ENCODE assay signal across 1 cellular context in genomic region chr7:150476819-150477631, GRCh38.
TF ChIP-seq lines count a peak whose summit lies in the region.

No MANE protein-coding gene starts in this region.

TF ChIP-seq in K562, 482 proteins besides CTCF, POLR2A, EP300 and RAD21 (continued from another document and continues in another):
- TF ChIP-seq, protein P1, sequence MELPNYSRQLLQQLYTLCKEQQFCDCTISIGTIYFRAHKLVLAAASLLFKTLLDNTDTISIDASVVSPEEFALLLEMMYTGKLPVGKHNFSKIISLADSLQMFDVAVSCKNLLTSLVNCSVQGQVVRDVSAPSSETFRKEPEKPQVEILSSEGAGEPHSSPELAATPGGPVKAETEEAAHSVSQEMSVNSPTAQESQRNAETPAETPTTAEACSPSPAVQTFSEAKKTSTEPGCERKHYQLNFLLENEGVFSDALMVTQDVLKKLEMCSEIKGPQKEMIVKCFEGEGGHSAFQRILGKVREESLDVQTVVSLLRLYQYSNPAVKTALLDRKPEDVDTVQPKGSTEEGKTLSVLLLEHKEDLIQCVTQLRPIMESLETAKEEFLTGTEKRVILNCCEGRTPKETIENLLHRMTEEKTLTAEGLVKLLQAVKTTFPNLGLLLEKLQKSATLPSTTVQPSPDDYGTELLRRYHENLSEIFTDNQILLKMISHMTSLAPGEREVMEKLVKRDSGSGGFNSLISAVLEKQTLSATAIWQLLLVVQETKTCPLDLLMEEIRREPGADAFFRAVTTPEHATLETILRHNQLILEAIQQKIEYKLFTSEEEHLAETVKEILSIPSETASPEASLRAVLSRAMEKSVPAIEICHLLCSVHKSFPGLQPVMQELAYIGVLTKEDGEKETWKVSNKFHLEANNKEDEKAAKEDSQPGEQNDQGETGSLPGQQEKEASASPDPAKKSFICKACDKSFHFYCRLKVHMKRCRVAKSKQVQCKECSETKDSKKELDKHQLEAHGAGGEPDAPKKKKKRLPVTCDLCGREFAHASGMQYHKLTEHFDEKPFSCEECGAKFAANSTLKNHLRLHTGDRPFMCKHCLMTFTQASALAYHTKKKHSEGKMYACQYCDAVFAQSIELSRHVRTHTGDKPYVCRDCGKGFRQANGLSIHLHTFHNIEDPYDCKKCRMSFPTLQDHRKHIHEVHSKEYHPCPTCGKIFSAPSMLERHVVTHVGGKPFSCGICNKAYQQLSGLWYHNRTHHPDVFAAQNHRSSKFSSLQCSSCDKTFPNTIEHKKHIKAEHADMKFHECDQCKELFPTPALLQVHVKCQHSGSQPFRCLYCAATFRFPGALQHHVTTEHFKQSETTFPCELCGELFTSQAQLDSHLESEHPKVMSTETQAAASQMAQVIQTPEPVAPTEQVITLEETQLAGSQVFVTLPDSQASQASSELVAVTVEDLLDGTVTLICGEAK (IDR thresholded peaks at IDR 0.05) = peak; percentile 50
- TF ChIP-seq, protein P1 (CRISPR knock-in tag; IDR thresholded peaks at IDR 0.05) = no peak
- TF ChIP-seq SIN3A (IDR thresholded peaks at IDR 0.05; ENCODE audit: borderline replicate concordance in 2 of 2, control insufficient read depth in 1 of 2, low read depth in 2 of 2, low read length in 2 of 2) (no peak), BACH1 (tag; IDR thresholded peaks at IDR 0.05) (peak; percentile 51; the same call in 1 of the 2 replicates), CEBPG (CRISPR knock-in tag; IDR thresholded peaks at IDR 0.05) (no peak), CEBPG (tag; conservative IDR thresholded peaks at IDR 0.05 in 1 of 2, IDR thresholded peaks at IDR 0.05 in 1 of 2) (peak in 1 of 2 experiments; percentile 68; a peak in 2 of 4 replicates), ZFP30 (CRISPR knock-in tag; IDR thresholded peaks at IDR 0.05; ENCODE audit: borderline replicate concordance) (no peak), CTBP1 (IDR thresholded peaks at IDR 0.05; ENCODE audit: borderline replicate concordance) (peak; percentile 52; the same call in 1 of the 2 replicates), ZNF436 (CRISPR knock-in tag; IDR thresholded peaks at IDR 0.05) (no peak), ZNF134 (CRISPR knock-in tag; conservative IDR thresholded peaks at IDR 0.05) (no peak), L3MBTL2 (IDR thresholded peaks at IDR 0.05) (peak; percentile 63; the same call in 1 of the 2 replicates), GATA2 (CRISPR knock-in tag; IDR thresholded peaks at IDR 0.05) (no peak), EHMT2 (IDR thresholded peaks at IDR 0.05) (peak; percentile 96), ZNF639 (CRISPR knock-in tag; conservative IDR thresholded peaks at IDR 0.05 in 1 of 2, IDR thresholded peaks at IDR 0.05 in 1 of 2) (peak in 1 of 2 experiments; percentile 38; a peak in 1 of 4 replicates), UBTF (IDR thresholded peaks at IDR 0.05; ENCODE audit: borderline replicate concordance in 1 of 2, low read depth in 2 of 2, low read length in 2 of 2) (no peak), PRPF4 (IDR thresholded peaks at IDR 0.05; ENCODE audit: insufficient read depth, low read depth, low read length, poor library complexity, severe bottlenecking) (no peak), RBM25 (IDR thresholded peaks at IDR 0.05; ENCODE audit: low read depth, low read length, severe bottlenecking) (no peak), GTF2A2 (tag; IDR thresholded peaks at IDR 0.05) (0 out of 2 replicates have a peak, but pooled peaks have one; percentile 40), GTF2F1 (IDR thresholded peaks at IDR 0.05; ENCODE audit: low read depth, low read length) (no peak), ZSCAN32 (CRISPR knock-in tag; IDR thresholded peaks at IDR 0.05) (no peak), ZNF444 (CRISPR knock-in tag; IDR thresholded peaks at IDR 0.05) (no peak), ZNF277 (CRISPR knock-in tag; IDR thresholded peaks at IDR 0.05; ENCODE audit: borderline replicate concordance) (no peak), SMC3 (conservative IDR thresholded peaks at IDR 0.05; ENCODE audit: insufficient read depth, low read depth, low read length) (no peak), PHTF2 (CRISPR knock-in tag; IDR thresholded peaks at IDR 0.05) (no peak), ZBTB26 (CRISPR knock-in tag; IDR thresholded peaks at IDR 0.05) (no peak)
- TF ChIP-seq, protein P2, sequence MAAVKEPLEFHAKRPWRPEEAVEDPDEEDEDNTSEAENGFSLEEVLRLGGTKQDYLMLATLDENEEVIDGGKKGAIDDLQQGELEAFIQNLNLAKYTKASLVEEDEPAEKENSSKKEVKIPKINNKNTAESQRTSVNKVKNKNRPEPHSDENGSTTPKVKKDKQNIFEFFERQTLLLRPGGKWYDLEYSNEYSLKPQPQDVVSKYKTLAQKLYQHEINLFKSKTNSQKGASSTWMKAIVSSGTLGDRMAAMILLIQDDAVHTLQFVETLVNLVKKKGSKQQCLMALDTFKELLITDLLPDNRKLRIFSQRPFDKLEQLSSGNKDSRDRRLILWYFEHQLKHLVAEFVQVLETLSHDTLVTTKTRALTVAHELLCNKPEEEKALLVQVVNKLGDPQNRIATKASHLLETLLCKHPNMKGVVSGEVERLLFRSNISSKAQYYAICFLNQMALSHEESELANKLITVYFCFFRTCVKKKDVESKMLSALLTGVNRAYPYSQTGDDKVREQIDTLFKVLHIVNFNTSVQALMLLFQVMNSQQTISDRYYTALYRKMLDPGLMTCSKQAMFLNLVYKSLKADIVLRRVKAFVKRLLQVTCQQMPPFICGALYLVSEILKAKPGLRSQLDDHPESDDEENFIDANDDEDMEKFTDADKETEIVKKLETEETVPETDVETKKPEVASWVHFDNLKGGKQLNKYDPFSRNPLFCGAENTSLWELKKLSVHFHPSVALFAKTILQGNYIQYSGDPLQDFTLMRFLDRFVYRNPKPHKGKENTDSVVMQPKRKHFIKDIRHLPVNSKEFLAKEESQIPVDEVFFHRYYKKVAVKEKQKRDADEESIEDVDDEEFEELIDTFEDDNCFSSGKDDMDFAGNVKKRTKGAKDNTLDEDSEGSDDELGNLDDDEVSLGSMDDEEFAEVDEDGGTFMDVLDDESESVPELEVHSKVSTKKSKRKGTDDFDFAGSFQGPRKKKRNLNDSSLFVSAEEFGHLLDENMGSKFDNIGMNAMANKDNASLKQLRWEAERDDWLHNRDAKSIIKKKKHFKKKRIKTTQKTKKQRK (IDR thresholded peaks at IDR 0.05; ENCODE audit: borderline replicate concordance, low read depth, low read length) = no peak
- TF ChIP-seq, protein P3, sequence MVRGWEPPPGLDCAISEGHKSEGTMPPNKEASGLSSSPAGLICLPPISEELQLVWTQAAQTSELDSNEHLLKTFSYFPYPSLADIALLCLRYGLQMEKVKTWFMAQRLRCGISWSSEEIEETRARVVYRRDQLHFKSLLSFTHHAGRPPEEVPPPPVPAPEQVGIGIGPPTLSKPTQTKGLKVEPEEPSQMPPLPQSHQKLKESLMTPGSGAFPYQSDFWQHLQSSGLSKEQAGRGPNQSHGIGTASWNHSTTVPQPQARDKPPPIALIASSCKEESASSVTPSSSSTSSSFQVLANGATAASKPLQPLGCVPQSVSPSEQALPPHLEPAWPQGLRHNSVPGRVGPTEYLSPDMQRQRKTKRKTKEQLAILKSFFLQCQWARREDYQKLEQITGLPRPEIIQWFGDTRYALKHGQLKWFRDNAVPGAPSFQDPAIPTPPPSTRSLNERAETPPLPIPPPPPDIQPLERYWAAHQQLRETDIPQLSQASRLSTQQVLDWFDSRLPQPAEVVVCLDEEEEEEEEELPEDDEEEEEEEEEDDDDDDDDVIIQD (CRISPR knock-in tag; IDR thresholded peaks at IDR 0.05) = no peak
- TF ChIP-seq, protein P4, sequence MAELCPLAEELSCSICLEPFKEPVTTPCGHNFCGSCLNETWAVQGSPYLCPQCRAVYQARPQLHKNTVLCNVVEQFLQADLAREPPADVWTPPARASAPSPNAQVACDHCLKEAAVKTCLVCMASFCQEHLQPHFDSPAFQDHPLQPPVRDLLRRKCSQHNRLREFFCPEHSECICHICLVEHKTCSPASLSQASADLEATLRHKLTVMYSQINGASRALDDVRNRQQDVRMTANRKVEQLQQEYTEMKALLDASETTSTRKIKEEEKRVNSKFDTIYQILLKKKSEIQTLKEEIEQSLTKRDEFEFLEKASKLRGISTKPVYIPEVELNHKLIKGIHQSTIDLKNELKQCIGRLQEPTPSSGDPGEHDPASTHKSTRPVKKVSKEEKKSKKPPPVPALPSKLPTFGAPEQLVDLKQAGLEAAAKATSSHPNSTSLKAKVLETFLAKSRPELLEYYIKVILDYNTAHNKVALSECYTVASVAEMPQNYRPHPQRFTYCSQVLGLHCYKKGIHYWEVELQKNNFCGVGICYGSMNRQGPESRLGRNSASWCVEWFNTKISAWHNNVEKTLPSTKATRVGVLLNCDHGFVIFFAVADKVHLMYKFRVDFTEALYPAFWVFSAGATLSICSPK (IDR thresholded peaks at IDR 0.05; ENCODE audit: borderline replicate concordance) = no peak
- TF ChIP-seq, protein P5, sequence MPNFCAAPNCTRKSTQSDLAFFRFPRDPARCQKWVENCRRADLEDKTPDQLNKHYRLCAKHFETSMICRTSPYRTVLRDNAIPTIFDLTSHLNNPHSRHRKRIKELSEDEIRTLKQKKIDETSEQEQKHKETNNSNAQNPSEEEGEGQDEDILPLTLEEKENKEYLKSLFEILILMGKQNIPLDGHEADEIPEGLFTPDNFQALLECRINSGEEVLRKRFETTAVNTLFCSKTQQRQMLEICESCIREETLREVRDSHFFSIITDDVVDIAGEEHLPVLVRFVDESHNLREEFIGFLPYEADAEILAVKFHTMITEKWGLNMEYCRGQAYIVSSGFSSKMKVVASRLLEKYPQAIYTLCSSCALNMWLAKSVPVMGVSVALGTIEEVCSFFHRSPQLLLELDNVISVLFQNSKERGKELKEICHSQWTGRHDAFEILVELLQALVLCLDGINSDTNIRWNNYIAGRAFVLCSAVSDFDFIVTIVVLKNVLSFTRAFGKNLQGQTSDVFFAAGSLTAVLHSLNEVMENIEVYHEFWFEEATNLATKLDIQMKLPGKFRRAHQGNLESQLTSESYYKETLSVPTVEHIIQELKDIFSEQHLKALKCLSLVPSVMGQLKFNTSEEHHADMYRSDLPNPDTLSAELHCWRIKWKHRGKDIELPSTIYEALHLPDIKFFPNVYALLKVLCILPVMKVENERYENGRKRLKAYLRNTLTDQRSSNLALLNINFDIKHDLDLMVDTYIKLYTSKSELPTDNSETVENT (CRISPR knock-in tag; IDR thresholded peaks at IDR 0.05) = no peak
